Comparison of ENCODE assay signal across 12 cellular contexts in genomic region chr5:74953961-74954720, GRCh38.
A peak's percentile ranks its signal among the peaks of the same experiment; 100 is the strongest.
DNase-seq lines count a peak whose midpoint lies in the region; ATAC-seq, FAIRE-seq and TF ChIP-seq lines count a peak whose summit lies in the region.
"Had no signal": no experiment of that assay in that cellular context is flagged by ENCODE, and none has a peak within 500 bp of the region (broad histone marks: within the 10 kb centered on the region; RNA-seq: fewer than 3 reads in every experiment).

No MANE protein-coding gene starts in this region.

- H3K27me3 ChIP-seq in pancreas = no peaks in the 10 kb centered on the region

- H3K4me3 ChIP-seq in cardiac fibroblast (replicated peaks in 1 of 2; ENCODE audit: low read depth in 2 of 2, low read length in 2 of 2) (no peak overlapping the region), pancreas (no peak overlapping the region)

- 57 to 60% methylated on average over 8 of the region's 8 CpGs for WGBS in pancreas, 2 donors

- H3K27ac ChIP-seq in pancreas = peak overlapping the region; percentile 5 to 75 (median 40)

- DNase-seq in cardiac fibroblast (ENCODE audit: low read depth in 2 of 2) = peak; percentile 24 to 55
- DNase-seq in pancreas = no peak
- no peak for DNase-seq in G401 (ENCODE audit: low spot score)
- no peak for DNase-seq in activated gamma-delta T cell (lab: John Stamatoyannopoulos, UW)
- DNase-seq in activated CD4-positive, alpha-beta T cell treated with anti-CD3 and anti-CD28 coated beads for 1 hour = no peak
- DNase-seq: activated CD4-positive, alpha-beta T cell treated with anti-CD3 and anti-CD28 coated beads, Interleukin-2, amount 10 ng/mL, durations not matched to agents 24 days and 14 days; DMS79 treated with DMSO at 0.1 percent for 48 hours; NCI-H1105 treated with DMSO at 0.1 percent for 48 hours; occipital lobe had no signal

- peaks cover 17 to 41% (median 33%) of the 10 kb centered on the region in 3 donors for H3K4me1 ChIP-seq in pancreas

- no peaks in the 10 kb centered on the region for H3K9me3 ChIP-seq in pancreas

- no peak for TF ChIP-seq CTCF in cardiac fibroblast (IDR thresholded peaks at IDR 0.05; ENCODE audit: low read depth, low read length)
- no peak for TF ChIP-seq CTCF in pancreas (IDR thresholded peaks at IDR 0.05)

- no peak for FAIRE-seq in pancreas (lab: Jason Lieb, UNC)

- ATAC-seq in GM18511 (IDR thresholded peaks at IDR 0.05; ENCODE audit: unreplicated experiment) (peak; percentile 72), HG03439 (IDR thresholded peaks at IDR 0.05; ENCODE audit: unreplicated experiment) (peak; percentile 82), pancreas (peak in 2 of 4 donors; percentile 7 to 13), HG02981 (IDR thresholded peaks at IDR 0.05; ENCODE audit: unreplicated experiment) (no peak)

- intact Hi-C loops in pancreas (cut with DNase I) = no loop called here

- in situ Hi-C loops in G401 (cut with HindIII; ENCODE audit: low sequenced_read_pairs) = no loop called here

- no peaks in the 10 kb centered on the region for H3K36me3 ChIP-seq in pancreas

Comparison
In these comparisons a context has a peak if more than half of its experiments do, and no peak if none do; other contexts are left out.
1. DNase-seq: peak in cardiac fibroblast (2 of 2); none in pancreas (0 of 6), G401 (single experiment), activated gamma-delta T cell (single experiment) and activated CD4-positive, alpha-beta T cell treated with anti-CD3 and anti-CD28 coated beads for 1 hour (single experiment).